Comparison of ENCODE assay signal across 8 cellular contexts in the genomic region with DNA sequence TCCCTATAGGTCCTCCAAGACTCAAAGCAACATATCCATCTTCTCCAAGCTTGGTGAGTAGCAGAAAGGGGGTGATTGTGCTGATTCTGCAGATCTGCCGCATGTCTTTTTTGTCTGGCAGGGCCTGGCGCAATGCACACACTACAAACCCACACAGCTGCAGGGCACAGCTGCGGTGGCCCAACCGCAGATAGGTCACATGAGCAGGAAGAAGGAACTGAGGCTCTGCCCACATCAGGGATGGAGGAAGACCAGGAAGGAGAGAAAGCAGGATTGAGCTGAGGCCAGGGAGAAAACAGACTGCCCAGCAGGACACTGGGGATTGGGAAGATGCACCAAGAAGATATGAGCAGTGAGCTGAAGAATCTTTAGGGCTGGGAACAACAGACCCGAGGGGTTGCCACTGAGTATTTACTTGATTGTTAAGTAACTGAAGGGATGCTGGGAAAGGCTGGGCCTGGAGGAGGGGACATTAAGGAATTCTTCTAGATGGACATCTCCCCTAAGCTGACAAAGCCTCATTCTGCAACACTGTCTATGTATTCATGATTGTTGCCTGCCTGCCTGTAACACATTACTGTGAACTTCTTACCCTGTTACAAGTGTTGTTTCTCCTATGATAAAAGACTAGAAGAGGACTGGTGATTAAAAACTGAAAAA.
A peak's percentile ranks its signal among the peaks of the same experiment; 100 is the strongest.
DNase-seq lines count a peak whose midpoint lies in the region; ATAC-seq and TF ChIP-seq lines count a peak whose summit lies in the region.

No MANE protein-coding gene starts in this region.

- ATAC-seq in HG03565 (IDR thresholded peaks at IDR 0.05; ENCODE audit: unreplicated experiment): no peak

- no peak for TF ChIP-seq CTCF in coronary artery (IDR thresholded peaks at IDR 0.05)

- H3K4me3 ChIP-seq in coronary artery: no peak overlapping the region

- H3K27ac ChIP-seq in temporal lobe (ENCODE audit: low read depth, low read length): peak overlapping the region; percentile 80
- peak overlapping the region in 1 of 2 donors; percentile 68 for H3K27ac ChIP-seq in coronary artery

- DNase-seq in NCI-H2107 treated with DMSO at 0.1 percent for 48 hours (lab: John Stamatoyannopoulos, UW; ENCODE audit: unreplicated experiment) (peak; percentile 46), NCI-H2107 (lab: John Stamatoyannopoulos, UW) (no peak), SKM-1 treated with dmso at 0.1 percent for 144 hours (lab: John Stamatoyannopoulos, UW; ENCODE audit: unreplicated experiment) (peak; percentile 90), hippocampal formation (lab: John Stamatoyannopoulos, UW) (peak; percentile 61 to 75), hepatic stellate cell (ENCODE audit: low spot score) (no peak), coronary artery (ENCODE audit: low spot score) (no peak)

Comparison
In these comparisons a context has a peak if more than half of its experiments do, and no peak if none do; other contexts are left out.
1. DNase-seq: peak in NCI-H2107 treated with DMSO at 0.1 percent for 48 hours (single experiment), SKM-1 treated with dmso at 0.1 percent for 144 hours (single experiment) and hippocampal formation (2 of 2); none in NCI-H2107 (single experiment), hepatic stellate cell (single experiment) and coronary artery (single experiment).